27 cellular contexts compared by ENCODE assay signal in genomic region chr16:57900796-57901479, GRCh38.
"Had no signal": no experiment of that assay in that cellular context is flagged by ENCODE, and none has a peak within 500 bp of the region (broad histone marks: within the 10 kb centered on the region; RNA-seq: fewer than 3 reads in every experiment).

No MANE protein-coding gene starts in this region.

- H3K4me1 ChIP-seq: prostate gland, right atrium auricular region, sigmoid colon, vagina had no signal

- H3K4me1 Mint-ChIP-seq: mesothelial cell of epicardium had no signal

- H3K27me3 ChIP-seq: right atrium auricular region, thyroid gland, vagina had no signal

- H3K27ac ChIP-seq: esophagus squamous epithelium, prostate gland, right atrium auricular region, sigmoid colon, stomach, thyroid gland, vagina had no signal

- DNase-seq: cortex of kidney; effector memory CD8-positive, alpha-beta T cell; erythroblast; esophagus squamous epithelium; foreskin melanocyte; hypothalamus; immature natural killer cell; islet precursor cell; mucosa of descending colon; naive B cell; sigmoid colon; stimulated activated CD4-positive, alpha-beta T cell treated with anti-CD3 and anti-CD28 coated beads, Interleukin-2, amount 100 ng/mL, for 24 hours; stimulated activated CD4-positive, alpha-beta T cell treated with anti-CD3 and anti-CD28 coated beads, Interleukin-4, amount 100 ng/mL, for 24 hours; stimulated activated naive CD4-positive, alpha-beta T cell treated with Interleukin-2 at 50 U/mL for 16 hours; stomach; thyroid gland; trophoblast cell had no signal

- H3K4me3 ChIP-seq: esophagus squamous epithelium, lung, mucosa of descending colon, prostate gland, right atrium auricular region, sigmoid colon, stomach, thyroid gland, vagina had no signal

- H3K9me3 ChIP-seq: esophagus squamous epithelium, mucosa of descending colon, prostate gland, right atrium auricular region, sigmoid colon, stomach, thyroid gland, vagina had no signal

- H3K36me3 Mint-ChIP-seq: immature natural killer cell; memory B cell; mesothelial cell of epicardium; naive B cell; natural killer cell treated with Interleukin-12 subunit alpha and Interleukin-12 subunit beta and Interleukin-15 and Interleukin-18, amount 100 ng/mL, for 72 hours; stimulated activated effector memory CD8-positive, alpha-beta T cell treated with anti-CD3 and anti-CD28 coated beads, Interleukin-12 subunit alpha, Interleukin-12 subunit beta, amount 100 ng/mL, for 72 hours had no signal

- H3K27ac Mint-ChIP-seq: effector memory CD8-positive, alpha-beta T cell; immature natural killer cell; memory B cell; mesothelial cell of epicardium; naive B cell; natural killer cell treated with Interleukin-12 subunit alpha and Interleukin-12 subunit beta and Interleukin-15 and Interleukin-18, amount 100 ng/mL, for 72 hours; stimulated activated effector memory CD8-positive, alpha-beta T cell treated with anti-CD3 and anti-CD28 coated beads, Interleukin-12 subunit alpha, Interleukin-12 subunit beta, amount 100 ng/mL, for 72 hours had no signal

- ATAC-seq: effector memory CD8-positive, alpha-beta T cell; left lobe of liver; mucosa of descending colon; natural killer cell treated with Interleukin-12 subunit alpha and Interleukin-12 subunit beta and Interleukin-15 and Interleukin-18, amount 100 ng/mL, for 72 hours; stimulated activated effector memory CD8-positive, alpha-beta T cell treated with anti-CD3 and anti-CD28 coated beads, Interleukin-12 subunit alpha, Interleukin-12 subunit beta, amount 100 ng/mL, for 72 hours had no signal

- H3K4me3 Mint-ChIP-seq: effector memory CD8-positive, alpha-beta T cell; immature natural killer cell; memory B cell; mesothelial cell of epicardium; naive B cell; natural killer cell treated with Interleukin-12 subunit alpha and Interleukin-12 subunit beta and Interleukin-15 and Interleukin-18, amount 100 ng/mL, for 72 hours; neural crest cell; stimulated activated effector memory CD8-positive, alpha-beta T cell treated with anti-CD3 and anti-CD28 coated beads, Interleukin-12 subunit alpha, Interleukin-12 subunit beta, amount 100 ng/mL, for 72 hours had no signal

- H3K9me3 Mint-ChIP-seq: effector memory CD8-positive, alpha-beta T cell; immature natural killer cell; memory B cell; mesothelial cell of epicardium; naive B cell; natural killer cell treated with Interleukin-12 subunit alpha and Interleukin-12 subunit beta and Interleukin-15 and Interleukin-18, amount 100 ng/mL, for 72 hours; neural crest cell; stimulated activated effector memory CD8-positive, alpha-beta T cell treated with anti-CD3 and anti-CD28 coated beads, Interleukin-12 subunit alpha, Interleukin-12 subunit beta, amount 100 ng/mL, for 72 hours had no signal

- H3K36me3 ChIP-seq: esophagus squamous epithelium, prostate gland, right atrium auricular region, sigmoid colon, stomach, thyroid gland, vagina had no signal
